In genomic region chr3:31014317-31015040, GRCh38 we compare ENCODE assay signal across 24 cellular contexts.
DNase-seq lines count a peak whose midpoint lies in the region; ATAC-seq, FAIRE-seq and TF ChIP-seq lines count a peak whose summit lies in the region.
"Had no signal": no experiment of that assay in that cellular context is flagged by ENCODE, and none has a peak within 500 bp of the region (broad histone marks: within the 10 kb centered on the region; RNA-seq: fewer than 3 reads in every experiment).

No MANE protein-coding gene starts in this region.

- FAIRE-seq in astrocyte (lab: Jason Lieb, UNC) = no peak
- FAIRE-seq: A204.1, GM19239 had no signal

- H3K79me2 ChIP-seq in astrocyte (ENCODE audit: insufficient read depth, low read length) = no peaks in the 10 kb centered on the region

- H3K36me3 Mint-ChIP-seq in activated CD4-positive, alpha-beta T cell treated with anti-CD3 and anti-CD28 coated beads, Interleukin-2, amount 10 ng/mL, durations not matched to agents 24 days and 14 days (ENCODE audit: low read depth) = no peaks in the 10 kb centered on the region
- no peaks in the 10 kb centered on the region for H3K36me3 Mint-ChIP-seq in astrocyte (ENCODE audit: low read depth, unreplicated experiment)
- H3K36me3 Mint-ChIP-seq: activated naive CD8-positive, alpha-beta T cell treated with anti-CD3 and anti-CD28 coated beads, Interleukin-2, amount 10 ng/mL, durations not matched to agents 7 days and 5 days; stimulated activated naive B cell treated with anti-CD40 and anti-IgM and Interleukin-4, amounts not matched to agents 10 μg/mL and 1 μg/mL and 100 μg/mL, for 72 hours had no signal

- H3K27me3 ChIP-seq in astrocyte (ENCODE audit: insufficient read depth, low read length) = no peaks in the 10 kb centered on the region
- H3K27me3 ChIP-seq: cardiac muscle cell, SJSA1, spleen, transverse colon had no signal

- ATAC-seq in GM18909 (IDR thresholded peaks at IDR 0.05; ENCODE audit: poor library complexity, unreplicated experiment) (no peak), HG02885 (IDR thresholded peaks at IDR 0.05; ENCODE audit: poor library complexity, unreplicated experiment) (no peak), esophagus mucosa (no peak)
- ATAC-seq: psoas muscle; stimulated activated naive B cell treated with anti-CD40 and anti-IgM and Interleukin-4, amounts not matched to agents 10 μg/mL and 1 μg/mL and 100 μg/mL, for 72 hours had no signal

- H3K9me3 Mint-ChIP-seq in activated CD4-positive, alpha-beta T cell treated with anti-CD3 and anti-CD28 coated beads, Interleukin-2, amount 10 ng/mL, durations not matched to agents 24 days and 14 days = peaks cover 17% of the 10 kb centered on the region
- H3K9me3 Mint-ChIP-seq in astrocyte (ENCODE audit: unreplicated experiment) = peaks cover 9% of the 10 kb centered on the region
- H3K9me3 Mint-ChIP-seq: CD8-positive, alpha-beta memory T cell; stimulated activated naive B cell treated with anti-CD40 and anti-IgM and Interleukin-4, amounts not matched to agents 10 μg/mL and 1 μg/mL and 100 μg/mL, for 72 hours had no signal

- H2AFZ ChIP-seq in astrocyte (ENCODE audit: low read depth, low read length) = no peak overlapping the region

- no peak overlapping the region for H3K27ac Mint-ChIP-seq in activated CD4-positive, alpha-beta T cell treated with anti-CD3 and anti-CD28 coated beads, Interleukin-2, amount 10 ng/mL, durations not matched to agents 24 days and 14 days
- no peak overlapping the region for H3K27ac Mint-ChIP-seq in astrocyte (ENCODE audit: unreplicated experiment)
- H3K27ac Mint-ChIP-seq: activated naive CD8-positive, alpha-beta T cell treated with anti-CD3 and anti-CD28 coated beads, Interleukin-2, amount 10 ng/mL, durations not matched to agents 7 days and 5 days; stimulated activated naive B cell treated with anti-CD40 and anti-IgM and Interleukin-4, amounts not matched to agents 10 μg/mL and 1 μg/mL and 100 μg/mL, for 72 hours had no signal

- H3K9ac ChIP-seq in astrocyte (ENCODE audit: low read length) = no peak overlapping the region

- TF ChIP-seq CTCF in astrocyte (IDR thresholded peaks at IDR 0.05; ENCODE audit: insufficient read depth, low read depth, low read length) = no peak

- no peaks in the 10 kb centered on the region for H3K4me1 Mint-ChIP-seq in activated CD4-positive, alpha-beta T cell treated with anti-CD3 and anti-CD28 coated beads, Interleukin-2, amount 10 ng/mL, durations not matched to agents 24 days and 14 days
- H3K4me1 Mint-ChIP-seq in astrocyte (ENCODE audit: low read depth, unreplicated experiment) = peaks cover 18% of the 10 kb centered on the region
- H3K4me1 Mint-ChIP-seq: activated naive CD8-positive, alpha-beta T cell treated with anti-CD3 and anti-CD28 coated beads, Interleukin-2, amount 10 ng/mL, durations not matched to agents 7 days and 5 days; stimulated activated naive B cell treated with anti-CD40 and anti-IgM and Interleukin-4, amounts not matched to agents 10 μg/mL and 1 μg/mL and 100 μg/mL, for 72 hours had no signal

- H3K4me3 Mint-ChIP-seq in activated CD4-positive, alpha-beta T cell treated with anti-CD3 and anti-CD28 coated beads, Interleukin-2, amount 10 ng/mL, durations not matched to agents 24 days and 14 days = no peak overlapping the region
- H3K4me3 Mint-ChIP-seq in astrocyte (ENCODE audit: unreplicated experiment) = no peak overlapping the region
- H3K4me3 Mint-ChIP-seq: activated naive CD8-positive, alpha-beta T cell treated with anti-CD3 and anti-CD28 coated beads, Interleukin-2, amount 10 ng/mL, durations not matched to agents 7 days and 5 days; CD8-positive, alpha-beta memory T cell; neural crest cell; stimulated activated naive B cell treated with anti-CD40 and anti-IgM and Interleukin-4, amounts not matched to agents 10 μg/mL and 1 μg/mL and 100 μg/mL, for 72 hours had no signal

- no peaks in the 10 kb centered on the region for H3K36me3 ChIP-seq in astrocyte (ENCODE audit: insufficient read depth, low read length)
- H3K36me3 ChIP-seq: cardiac muscle cell, SJSA1, spleen, transverse colon had no signal

- H3K4me3 ChIP-seq in astrocyte (ENCODE audit: insufficient read depth, low read depth, low read length) = no peak overlapping the region
- H3K4me3 ChIP-seq: cardiac muscle cell, psoas muscle, SJSA1, spleen, transverse colon had no signal

- intact Hi-C loops in activated CD4-positive, alpha-beta T cell treated with anti-CD3 and anti-CD28 coated beads, Interleukin-2, amount 10 ng/mL, durations not matched to agents 24 days and 14 days (cut with micrococcal nuclease) = no loop called here

- H3K4me1 ChIP-seq in astrocyte (ENCODE audit: insufficient read depth, low read length) = peaks cover 20% of the 10 kb centered on the region
- H3K4me1 ChIP-seq: psoas muscle, transverse colon had no signal

- peak overlapping the region; percentile 18 for H3K4me2 ChIP-seq in astrocyte (ENCODE audit: low read length)

- H3K9me3 ChIP-seq in astrocyte (ENCODE audit: insufficient read depth, low read depth, low read length) = no peaks in the 10 kb centered on the region
- H3K9me3 ChIP-seq: psoas muscle, SJSA1, spleen, transverse colon had no signal

- peak overlapping the region; percentile 41 for H3K27ac ChIP-seq in astrocyte (ENCODE audit: low read depth, low read length)
- H3K27ac ChIP-seq: cardiac muscle cell, psoas muscle, SJSA1, spleen, transverse colon had no signal

- H4K20me1 ChIP-seq in astrocyte (ENCODE audit: insufficient read depth, low read length) = no peaks in the 10 kb centered on the region

- DNase-seq in activated CD4-positive, alpha-beta T cell treated with anti-CD3 and anti-CD28 coated beads, Interleukin-2, amount 10 ng/mL, durations not matched to agents 24 days and 14 days = peak; percentile 49
- no peak for DNase-seq in activated CD4-positive, alpha-beta T cell treated with anti-CD3 and anti-CD28 coated beads, Interleukin-2, amount 50 U/mL, for 4 hours
- DNase-seq in HCEC 1CT (peak; percentile 65), astrocyte (ENCODE audit: low read depth) (peak; percentile 70), kidney tubule cell (ENCODE audit: low spot score) (peak; percentile 80)
- DNase-seq: activated CD4-positive, CD25-positive, alpha-beta regulatory T cell treated with anti-CD3 and anti-CD28 coated beads, Interleukin-2, amount 50 U/mL, for 72 hours; activated naive CD8-positive, alpha-beta T cell treated with anti-CD3 and anti-CD28 coated beads, Interleukin-2, amount 10 ng/mL, durations not matched to agents 7 days and 5 days; CD8-positive, alpha-beta memory T cell; effector memory CD4-positive, alpha-beta T cell; left cardiac atrium; NCI-H2081 treated with DMSO at 0.1 percent for 48 hours; NCI-H510A treated with DMSO at 0.1 percent for 48 hours; psoas muscle; spleen; stimulated activated naive B cell treated with anti-CD40 and anti-IgM and Interleukin-4, amounts not matched to agents 10 μg/mL and 1 μg/mL and 100 μg/mL, for 72 hours; transverse colon had no signal

- H3K27me3 Mint-ChIP-seq in activated CD4-positive, alpha-beta T cell treated with anti-CD3 and anti-CD28 coated beads, Interleukin-2, amount 10 ng/mL, durations not matched to agents 24 days and 14 days = no peaks in the 10 kb centered on the region
- peaks cover 4% of the 10 kb centered on the region for H3K27me3 Mint-ChIP-seq in astrocyte (ENCODE audit: low read depth, unreplicated experiment)
- H3K27me3 Mint-ChIP-seq: CD8-positive, alpha-beta memory T cell; stimulated activated naive B cell treated with anti-CD40 and anti-IgM and Interleukin-4, amounts not matched to agents 10 μg/mL and 1 μg/mL and 100 μg/mL, for 72 hours had no signal

Comparison
In these comparisons a context has a peak if more than half of its experiments do, and no peak if none do; other contexts are left out.
1. DNase-seq: peak in activated CD4-positive, alpha-beta T cell treated with anti-CD3 and anti-CD28 coated beads, Interleukin-2, amount 10 ng/mL, durations not matched to agents 24 days and 14 days (single experiment), HCEC 1CT (single experiment), astrocyte (single experiment) and kidney tubule cell (single experiment); none in activated CD4-positive, alpha-beta T cell treated with anti-CD3 and anti-CD28 coated beads, Interleukin-2, amount 50 U/mL, for 4 hours (0 of 2).